Comparison of ENCODE assay signal across 20 cellular contexts in genomic region chr1:12072741-12073140, GRCh38. TPM values are rescaled to one million over a fixed set of nuclear protein-coding genes. Genes with fewer than 3 reads are reported as not detected.
DNase-seq lines count a peak whose midpoint lies in the region; ATAC-seq, FAIRE-seq and TF ChIP-seq lines count a peak whose summit lies in the region.
"Had no signal": no experiment of that assay in that cellular context is flagged by ENCODE, and none has a peak within 500 bp of the region (broad histone marks: within the 10 kb centered on the region; RNA-seq: fewer than 3 reads in every experiment).

No MANE protein-coding gene starts in this region.

- no peak overlapping the region for H3K4me3 ChIP-seq in BLaER1 treated with 17β-estradiol and CSF1 and Interleukin-3, amounts not matched to agents 10 nM and 100 nM
- no peak overlapping the region for H3K4me3 ChIP-seq in GM12878
- H3K4me3 ChIP-seq in neuronal stem cell (ENCODE audit: low read length in 2 of 2), result no peak overlapping the region
- H3K4me3 ChIP-seq: GM23338, HAP-1 had no signal

- BruUV-seq in GM12878 (replicated peaks; lab: Mats Ljungman, UMichigan), result no TSS peak

- no peaks in the 10 kb centered on the region for H3K27me3 ChIP-seq in BLaER1 treated with 17β-estradiol and CSF1 and Interleukin-3, amounts not matched to agents 10 nM and 100 nM
- no peaks in the 10 kb centered on the region for H3K27me3 ChIP-seq in GM12878 (replicated peaks in 1 of 2; ENCODE audit: control insufficient read depth in 2 of 2, insufficient read depth in 2 of 2, low read length in 1 of 2)
- H3K27me3 ChIP-seq in neuronal stem cell (ENCODE audit: control insufficient read depth in 3 of 3, insufficient read depth in 3 of 3, low read depth in 1 of 3, low read length in 3 of 3), result peaks cover 0 to 56% (median 0%) of the 10 kb centered on the region in 3 experiments

- H3K4ac ChIP-seq in neuronal stem cell (ENCODE audit: low read length), result no peak overlapping the region

- WGBS in GM12878 (ENCODE audit: insufficient coverage, insufficient replicate concordance, low lambda C conversion rate, missing lambda C conversion rate), result 40% methylated on average over 8 of the region's 8 CpGs
- WGBS in neuronal stem cell (ENCODE audit: extremely low coverage in 2 of 2, insufficient read length in 2 of 2, insufficient replicate concordance in 1 of 2), 2 donors, result no CpG with 5 or more reads among the region's 8 CpGs

- H4K91ac ChIP-seq in neuronal stem cell (ENCODE audit: low read depth, low read length, poor library complexity), result no peak overlapping the region

- H3K36me3 ChIP-seq in BLaER1 treated with 17β-estradiol and CSF1 and Interleukin-3, amounts not matched to agents 10 nM and 100 nM, result peaks cover 0 to 48% (median 6%) of the 10 kb centered on the region in 11 experiments; a peak in 7 of 22 replicates
- H3K36me3 ChIP-seq in GM12878 (ENCODE audit: control insufficient read depth in 2 of 2, insufficient read depth in 2 of 2, low read length in 1 of 2), result peaks cover 11 to 21% of the 10 kb centered on the region in 2 experiments; a peak in 3 of 4 replicates
- no peaks in the 10 kb centered on the region for H3K36me3 ChIP-seq in neuronal stem cell (replicated peaks in 1 of 2; ENCODE audit: control insufficient read depth in 2 of 2, insufficient read depth in 2 of 2, low read length in 2 of 2)
- H3K36me3 ChIP-seq: HAP-1 had no signal

- CTCF ChIA-PET in GM12878 (lab: Yijun Ruan, JAX), result no interaction called here

- ATAC-seq in GM12878, result no peak
- ATAC-seq: GM23338 had no signal

- H2BK15ac ChIP-seq in neuronal stem cell (ENCODE audit: low read length), result no peak overlapping the region

- intact Hi-C loops in GM12878 (cut with micrococcal nuclease; ENCODE audit: unreplicated experiment), result no loop called here
- intact Hi-C loops in posterior vena cava (cut with DNase I), result no loop called here

- no peak overlapping the region for H4K8ac ChIP-seq in neuronal stem cell (ENCODE audit: low read depth, low read length)

- SMC1A ChIA-PET in GM12878 (lab: Charles Lee; ENCODE audit: uncharacterized antibody, unreplicated experiment), result interaction anchor here (10.5 kb wide), 1 partner anchor 22 kb away, joined by 209 read pairs; no protein-coding TSS in a partner anchor

- in situ Hi-C loops in GM12878 (cut with MboI), result loop anchor here (25.0 kb wide), 1 partner anchor 1640 kb away; the partner anchor contains the start of gene PRDM2

- no peak overlapping the region for H2BK120ac ChIP-seq in neuronal stem cell (ENCODE audit: low read depth, low read length)

- no peak overlapping the region for H3K14ac ChIP-seq in neuronal stem cell (ENCODE audit: low read length)

- H4K20me1 ChIP-seq in BLaER1 treated with 17β-estradiol and CSF1 and Interleukin-3, amounts not matched to agents 10 nM and 100 nM, result peaks cover 0 to 4% (median 0%) of the 10 kb centered on the region in 11 experiments; a peak in 1 of 22 replicates
- no peaks in the 10 kb centered on the region for H4K20me1 ChIP-seq in GM12878 (ENCODE audit: control insufficient read depth, insufficient read depth)

- H3K4me1 ChIP-seq in BLaER1 treated with 17β-estradiol and CSF1 and Interleukin-3, amounts not matched to agents 10 nM and 100 nM, result peaks cover 17 to 60% (median 43%) of the 10 kb centered on the region in 10 experiments
- peaks cover 63% of the 10 kb centered on the region for H3K4me1 ChIP-seq in GM12878 (ENCODE audit: control insufficient read depth, insufficient read depth, low read length)
- H3K4me1 ChIP-seq in neuronal stem cell (ENCODE audit: control insufficient read depth in 2 of 2, insufficient read depth in 1 of 2, low read depth in 1 of 2, low read length in 2 of 2), result peaks cover 7 to 9% of the 10 kb centered on the region in 2 donors

- peaks cover 89% of the 10 kb centered on the region for H3K79me2 ChIP-seq in GM12878 (ENCODE audit: control insufficient read depth, insufficient read depth, low read length)

- no peaks in the 10 kb centered on the region for H3K79me1 ChIP-seq in neuronal stem cell (ENCODE audit: low read depth, low read length)

- POLR2A ChIA-PET in GM12878 (lab: Charles Lee), result no interaction called here

- FAIRE-seq in GM12878 (lab: Jason Lieb, UNC), result no peak
- FAIRE-seq: D721Med, GM12891, H54 had no signal

- TF ChIP-seq POLR2A in GM12878 (IDR thresholded peaks at IDR 0.05; ENCODE audit: low read depth, low read length), result peak; percentile 35; the same call in 1 of the 2 replicates

- TF ChIP-seq RAD21 in GM12878 (IDR thresholded peaks at IDR 0.05; ENCODE audit: insufficient read depth, low read depth, low read length), result no peak

- RAD21 ChIA-PET in GM12878 (lab: Charles Lee; ENCODE audit: unreplicated experiment), result no interaction called here

- H2BK12ac ChIP-seq in neuronal stem cell (ENCODE audit: low read length), result no peak overlapping the region

- H3K18ac ChIP-seq in neuronal stem cell (ENCODE audit: low read length), result peak overlapping the region; percentile 58

- H3K23ac ChIP-seq in neuronal stem cell (ENCODE audit: low read depth, low read length, poor library complexity), result no peak overlapping the region

- H2AFZ ChIP-seq in GM12878 (ENCODE audit: control insufficient read depth, low read depth, low read length) (no peak overlapping the region), neuronal stem cell (ENCODE audit: low read length) (no peak overlapping the region)
- H2AFZ ChIP-seq: GM23338 had no signal

- peaks cover 0 to 11% (median 7%) of the 10 kb centered on the region in 11 experiments; a peak in 8 of 22 replicates for H3K9me3 ChIP-seq in BLaER1 treated with 17β-estradiol and CSF1 and Interleukin-3, amounts not matched to agents 10 nM and 100 nM (replicated peaks in 1 of 11)
- H3K9me3 ChIP-seq in GM12878 (replicated peaks; ENCODE audit: control insufficient read depth, insufficient read depth, low read length) (peaks cover 4% of the 10 kb centered on the region; the same call in 2 of the 3 replicates), neuronal stem cell (replicated peaks in 1 of 2; ENCODE audit: control insufficient read depth in 2 of 2, insufficient read depth in 1 of 2, low read depth in 1 of 2, low read length in 2 of 2) (peaks cover 0 to 4% of the 10 kb centered on the region in 2 donors)
- H3K9me3 ChIP-seq: HAP-1 had no signal

- H2AK5ac ChIP-seq in neuronal stem cell (ENCODE audit: low read depth, low read length), result peak overlapping the region; percentile 54

- H3K9ac ChIP-seq in BLaER1 treated with 17β-estradiol and CSF1 and Interleukin-3, amounts not matched to agents 10 nM and 100 nM, result no peak overlapping the region
- H3K9ac ChIP-seq in GM12878 (ENCODE audit: control insufficient read depth, insufficient read depth, low read length) (no peak overlapping the region), neuronal stem cell (ENCODE audit: low read depth, low read length, poor library complexity) (no peak overlapping the region)

- no peak for TF ChIP-seq CTCF in GM12878 (IDR thresholded peaks at IDR 0.05 in 2 of 3, conservative IDR thresholded peaks at IDR 0.05 in 1 of 3; ENCODE audit: control insufficient read depth in 2 of 3, extremely low read depth in 1 of 3, insufficient read depth in 1 of 3, low read depth in 3 of 3, low read length in 3 of 3)

- H2BK5ac ChIP-seq in neuronal stem cell (ENCODE audit: low read length), result no peak overlapping the region

- TF ChIP-seq EP300 in GM12878 (IDR thresholded peaks at IDR 0.05; ENCODE audit: borderline replicate concordance in 1 of 2, control insufficient read depth in 1 of 2, low read depth in 2 of 2, low read length in 2 of 2), result no peak

- DNase-seq in GM12878 (ENCODE audit: low read depth, low spot score) (no peak), neuronal stem cell (ENCODE audit: low spot score) (no peak), NOMO-1 treated with dmso at 0.1 percent for 144 hours (lab: John Stamatoyannopoulos, UW; ENCODE audit: unreplicated experiment) (no peak), epidermal melanocyte (ENCODE audit: insufficient read length, low spot score) (no peak), posterior vena cava (ENCODE audit: low spot score) (no peak)
- DNase-seq: CD4-positive, alpha-beta T cell; CD8-positive, alpha-beta memory T cell; DMS 273 treated with DMSO at 0.1 percent for 48 hours; DMS79; EL; GDM1; HFFc6 had no signal

- peak overlapping the region in 7 of 11 experiments; percentile 7 to 31 (median 28); a peak in 7 of 22 replicates for H3K4me2 ChIP-seq in BLaER1 treated with 17β-estradiol and CSF1 and Interleukin-3, amounts not matched to agents 10 nM and 100 nM
- peak overlapping the region; percentile 38; the same call in 1 of the 2 replicates for H3K4me2 ChIP-seq in GM12878 (ENCODE audit: control insufficient read depth, insufficient read depth)
- H3K4me2 ChIP-seq in neuronal stem cell (ENCODE audit: insufficient read depth, low read length, poor library complexity, severe bottlenecking), result no peak overlapping the region
- H3K4me2 ChIP-seq: GM23338 had no signal

- H3K27ac ChIP-seq in BLaER1 treated with 17β-estradiol and CSF1 and Interleukin-3, amounts not matched to agents 10 nM and 100 nM, result no peak overlapping the region; a peak in 1 of 22 replicates
- peak overlapping the region; percentile 14; the same call in 1 of the 2 replicates for H3K27ac ChIP-seq in GM12878 (ENCODE audit: control insufficient read depth, insufficient read depth)
- no peak overlapping the region for H3K27ac ChIP-seq in neuronal stem cell (replicated peaks; ENCODE audit: low read length)

RNA-seq across cellular contexts. Expression of gene TNFRSF8, which starts 9.6 kb away (rescaled TPM):
- 152 and 169 TPM in 2 replicates for total RNA-seq in GM12878 (2013; cell fraction: nucleolus; rRNA removed)
- total RNA-seq in GM12878 (2014; rRNA removed) (59.6 and 71.1 TPM in 2 replicates), GM12878 (2014; rRNA removed; fragmentation: Illumina TruSeq; extraction: Trizol) (32.8 and 40.6 TPM in 2 replicates), GM12878 (2021) (114 and 115 TPM in 2 replicates), posterior vena cava (1 to 10 TPM in 1 of 2 donors, under 1 TPM in 1; 1.00 to 1.3 TPM)
- 15.7 TPM for polyA plus RNA-seq in GM12878 (2011; ENCODE audit: low read depth)
- polyA plus RNA-seq in GM12878 (2011; rRNA removed) (18.2 and 40.5 TPM in 2 replicates), GM12878 (2014; fragmentation: Illumina TruSeq; extraction: Trizol) (12.4 and 49.6 TPM in 2 replicates), GM12878 (2014; fragmentation: Nextera tagmentation; extraction: Ambion mirVana) (10 to 100 TPM in 1 of 2 experiments, 1 to 10 TPM in 1; 9.8 to 32.0 TPM), GM12878 (2014; rRNA removed) (68.0 and 85.0 TPM in 2 replicates), GM12878 (2016; fragmentation: Nextera tagmentation; extraction: Ambion mirVana) (10 to 100 TPM; 69.7 to 71.9 TPM)
- 58.2 and 63.2 TPM in 2 replicates for polyA plus RNA-seq in GM12878 (2011; cell fraction: cytosol; rRNA removed)
- 60.0 and 69.8 TPM in 2 replicates for polyA plus RNA-seq in GM12878 (2011; cell fraction: nucleus; rRNA removed)
- polyA plus RNA-seq in GM12878 (2012), result 37.2 and 56.8 TPM in 2 replicates
- 33.1 and 63.8 TPM in 2 replicates for polyA minus RNA-seq in GM12878 (2011; rRNA and poly(A)+ RNA removed)
- 32.3 and 32.7 TPM in 2 replicates for polyA minus RNA-seq in GM12878 (2011; cell fraction: cytosol; rRNA and poly(A)+ RNA removed)
- polyA minus RNA-seq in GM12878 (2011; cell fraction: nucleus; rRNA and poly(A)+ RNA removed), result 25.4 and 41.4 TPM in 2 replicates
- 0.01 TPM for polyA plus RNA-seq in neuronal stem cell (2013, experiment 1 of 2)
- polyA plus RNA-seq in neuronal stem cell (2013, experiment 2 of 2), result 0.01 TPM
- total RNA-seq: A673 had no signal
- polyA plus RNA-seq: BJ; CD8-positive, alpha-beta memory T cell had no signal

RNA-seq across cellular contexts. Expression of gene MIIP, which starts 53.4 kb away (rescaled TPM):
- total RNA-seq in GM12878 (2013; cell fraction: nucleolus; rRNA removed), result 69.0 and 77.4 TPM in 2 replicates
- 68.8 and 71.3 TPM in 2 replicates for total RNA-seq in GM12878 (2014; rRNA removed)
- 16.6 and 17.1 TPM in 2 replicates for total RNA-seq in GM12878 (2014; rRNA removed; fragmentation: Illumina TruSeq; extraction: Trizol)
- total RNA-seq in GM12878 (2021), result 56.2 and 57.2 TPM in 2 replicates
- 12.2 TPM for polyA plus RNA-seq in GM12878 (2011; ENCODE audit: low read depth)
- polyA plus RNA-seq in GM12878 (2011; rRNA removed), result 8.8 and 21.5 TPM in 2 replicates
- polyA plus RNA-seq in GM12878 (2011; cell fraction: cytosol; rRNA removed), result 30.0 and 54.7 TPM in 2 replicates
- polyA plus RNA-seq in GM12878 (2011; cell fraction: nucleus; rRNA removed), result 275 and 289 TPM in 2 replicates
- 37.9 and 40.1 TPM in 2 replicates for polyA plus RNA-seq in GM12878 (2012)
- polyA plus RNA-seq in GM12878 (2014; fragmentation: Illumina TruSeq; extraction: Trizol), result 5.4 and 11.6 TPM in 2 replicates
- 1 to 10 TPM in 1 of 2 experiments, under 1 TPM in 1; 0.84 to 5.1 TPM for polyA plus RNA-seq in GM12878 (2014; fragmentation: Nextera tagmentation; extraction: Ambion mirVana)
- polyA plus RNA-seq in GM12878 (2014; rRNA removed), result 65.2 and 70.6 TPM in 2 replicates
- polyA plus RNA-seq in GM12878 (2016; fragmentation: Nextera tagmentation; extraction: Ambion mirVana), result 10 to 100 TPM; 82.3 to 95.7 TPM
- 13.8 and 33.1 TPM in 2 replicates for polyA minus RNA-seq in GM12878 (2011; rRNA and poly(A)+ RNA removed)
- polyA minus RNA-seq in GM12878 (2011; cell fraction: cytosol; rRNA and poly(A)+ RNA removed), result 16.1 and 21.0 TPM in 2 replicates
- polyA minus RNA-seq in GM12878 (2011; cell fraction: nucleus; rRNA and poly(A)+ RNA removed), result 22.2 and 38.7 TPM in 2 replicates
- polyA plus RNA-seq in neuronal stem cell (2013, experiment 1 of 2), result 57.1 TPM
- 54.7 TPM for polyA plus RNA-seq in neuronal stem cell (2013, experiment 2 of 2)
- 10 to 100 TPM; 22.4 to 22.7 TPM for total RNA-seq in posterior vena cava

Comparison
In these comparisons a context has a peak if more than half of its experiments do, and no peak if none do; other contexts are left out.
1. RNA of gene TNFRSF8, which starts 9.6 kb away (total RNA-seq): 32.8 to 169 TPM in GM12878; 1.00 to 1.3 TPM in posterior vena cava; every median in the first group is over 10 times any median in the second.